Comparison of ENCODE assay signal across 21 cellular contexts in the genomic region with DNA sequence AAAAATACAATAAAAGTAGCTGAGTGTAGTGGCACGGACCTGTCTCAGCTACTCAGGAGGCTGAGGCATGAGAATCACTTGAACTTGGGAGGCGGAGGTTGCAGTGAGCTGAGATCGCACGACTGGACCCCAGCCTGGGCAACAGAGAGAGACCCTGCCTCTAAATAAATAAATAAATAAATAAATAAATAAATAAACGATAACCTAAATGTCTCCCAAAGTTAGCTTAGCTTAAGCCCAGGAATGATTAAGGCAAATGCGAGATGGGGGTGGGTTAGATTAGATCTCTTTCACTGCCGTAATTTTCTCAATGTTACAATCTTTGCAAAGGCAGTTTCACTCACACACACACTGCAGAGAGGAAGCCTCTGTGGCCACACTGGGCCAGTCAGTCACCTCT. TPM values are rescaled to one million over a fixed set of nuclear protein-coding genes. Genes with fewer than 3 reads are reported as not detected.
DNase-seq lines count a peak whose midpoint lies in the region; ATAC-seq and TF ChIP-seq lines count a peak whose summit lies in the region.
"Had no signal": no experiment of that assay in that cellular context is flagged by ENCODE, and none has a peak within 500 bp of the region (broad histone marks: within the 10 kb centered on the region; RNA-seq: fewer than 3 reads in every experiment).

No MANE protein-coding gene starts in this region.

- POLR2A ChIA-PET in WTC11 (lab: Charles Lee), result no interaction called here

- no peaks in the 10 kb centered on the region for H3K9me3 ChIP-seq in BE2C
- H3K9me3 ChIP-seq: gastrocnemius medialis, HAP-1, thoracic aorta had no signal

- DNase-seq in natural killer cell (no peak), WTC11 (ENCODE audit: low spot score) (no peak), immature natural killer cell (no peak), NCI-H187 (lab: John Stamatoyannopoulos, UW) (no peak), ACHN (no peak), BE2C (no peak)
- DNase-seq in natural killer cell treated with Interleukin-12 subunit alpha and Interleukin-12 subunit beta and Interleukin-15 and Interleukin-18, amount 100 ng/mL, for 72 hours (ENCODE audit: low spot score), result no peak
- DNase-seq: activated CD4-positive, alpha-beta T cell treated with anti-CD3 and anti-CD28 coated beads for 1 hour; activated T-cell treated with anti-CD3 and anti-CD28 coated beads for 4 hours; COR-L47; cortex of kidney; gastrocnemius medialis; naive B cell; T-helper 17 cell had no signal

- H3K4me3 Mint-ChIP-seq in natural killer cell (no peak overlapping the region), WTC11 (no peak overlapping the region), immature natural killer cell (peak overlapping the region in 3 of 5 donors; percentile 49 to 60 (median 56))
- no peak overlapping the region for H3K4me3 Mint-ChIP-seq in natural killer cell treated with Interleukin-12 subunit alpha and Interleukin-12 subunit beta and Interleukin-15 and Interleukin-18, amount 100 ng/mL, for 72 hours
- H3K4me3 Mint-ChIP-seq: activated CD8-positive, alpha-beta T cell treated with anti-CD3 and anti-CD28 coated beads for 36 hours; naive B cell; T-helper 17 cell had no signal

- H3K4me1 Mint-ChIP-seq in natural killer cell, result peaks cover 50 to 53% of the 10 kb centered on the region in 2 donors
- H3K4me1 Mint-ChIP-seq in natural killer cell treated with Interleukin-12 subunit alpha and Interleukin-12 subunit beta and Interleukin-15 and Interleukin-18, amount 100 ng/mL, for 72 hours (ENCODE audit: low read depth in 2 of 2), result peaks cover 36 to 52% of the 10 kb centered on the region in 2 donors
- H3K4me1 Mint-ChIP-seq in WTC11, result peaks cover 74% of the 10 kb centered on the region
- peaks cover 56 to 60% of the 10 kb centered on the region in 2 donors for H3K4me1 Mint-ChIP-seq in immature natural killer cell
- H3K4me1 Mint-ChIP-seq: T-helper 17 cell had no signal

- ATAC-seq in natural killer cell (peak in 1 of 3 donors; percentile 55), WTC11 (no peak), GM18502 (IDR thresholded peaks at IDR 0.05; ENCODE audit: poor library complexity, unreplicated experiment) (no peak)
- ATAC-seq in natural killer cell treated with Interleukin-12 subunit alpha and Interleukin-12 subunit beta and Interleukin-15 and Interleukin-18, amount 100 ng/mL, for 72 hours, result no peak
- ATAC-seq: T-helper 17 cell had no signal

- H3K4me1 ChIP-seq in BE2C, result no peaks in the 10 kb centered on the region

- intact Hi-C loops in natural killer cell (cut with micrococcal nuclease), result no loop called here

- in situ Hi-C loops in ACHN (cut with HindIII; ENCODE audit: low pct_ligation_motif_present, low pct_unique_long_range_greater_than_20kb, low sequenced_read_pairs), result loop anchor here (25.0 kb wide), 2 partner anchors 103 to 222 kb away; no protein-coding TSS in a partner anchor

- H3K9me3 Mint-ChIP-seq in natural killer cell (no peaks in the 10 kb centered on the region), WTC11 (no peaks in the 10 kb centered on the region), immature natural killer cell (no peaks in the 10 kb centered on the region)
- no peaks in the 10 kb centered on the region for H3K9me3 Mint-ChIP-seq in natural killer cell treated with Interleukin-12 subunit alpha and Interleukin-12 subunit beta and Interleukin-15 and Interleukin-18, amount 100 ng/mL, for 72 hours
- H3K9me3 Mint-ChIP-seq: activated CD8-positive, alpha-beta T cell treated with anti-CD3 and anti-CD28 coated beads for 36 hours; activated naive CD4-positive, alpha-beta T cell treated with anti-CD3 and anti-CD28 coated beads, Interleukin-2, amount 50 U/mL, for 72 hours; naive B cell had no signal

- H3K36me3 Mint-ChIP-seq in natural killer cell (no peaks in the 10 kb centered on the region), WTC11 (no peaks in the 10 kb centered on the region), immature natural killer cell (peaks cover 0 to 9% (median 0%) of the 10 kb centered on the region in 3 donors)
- H3K36me3 Mint-ChIP-seq in natural killer cell treated with Interleukin-12 subunit alpha and Interleukin-12 subunit beta and Interleukin-15 and Interleukin-18, amount 100 ng/mL, for 72 hours, result no peaks in the 10 kb centered on the region
- H3K36me3 Mint-ChIP-seq: activated naive CD4-positive, alpha-beta T cell treated with anti-CD3 and anti-CD28 coated beads, Interleukin-2, amount 50 U/mL, for 72 hours had no signal

- no peak overlapping the region for H3K4me3 ChIP-seq in BE2C (ENCODE audit: low read depth, low read length)
- H3K4me3 ChIP-seq: BLaER1, gastrocnemius medialis, HAP-1, hepatocyte, thoracic aorta had no signal

- CTCF ChIA-PET in WTC11 (lab: Charles Lee), result interaction anchor here (0.6 to 2.4 kb wide), 3 partner anchors 7 to 104 kb away, joined by 3 to 8 read pairs (median 6); no protein-coding TSS in a partner anchor

- H3K36me3 ChIP-seq in BE2C, result no peaks in the 10 kb centered on the region
- H3K36me3 ChIP-seq: BLaER1, gastrocnemius medialis, thoracic aorta had no signal

- H3K27me3 Mint-ChIP-seq in natural killer cell (ENCODE audit: low read depth in 2 of 2) (no peaks in the 10 kb centered on the region), WTC11 (ENCODE audit: low read depth) (no peaks in the 10 kb centered on the region), immature natural killer cell (ENCODE audit: low read depth in 3 of 3) (peaks cover 0 to 3% (median 1%) of the 10 kb centered on the region in 3 donors)
- no peaks in the 10 kb centered on the region for H3K27me3 Mint-ChIP-seq in natural killer cell treated with Interleukin-12 subunit alpha and Interleukin-12 subunit beta and Interleukin-15 and Interleukin-18, amount 100 ng/mL, for 72 hours

- H3K27me3 ChIP-seq in BE2C, result no peaks in the 10 kb centered on the region
- H3K27me3 ChIP-seq: BLaER1, gastrocnemius medialis, hepatocyte had no signal

- TF ChIP-seq CTCF in natural killer cell (IDR thresholded peaks at IDR 0.05) (no peak), WTC11 (IDR thresholded peaks at IDR 0.05) (no peak), BE2C (IDR thresholded peaks at IDR 0.05; ENCODE audit: low read depth, low read length) (no peak)

- H3K27ac Mint-ChIP-seq in natural killer cell (peak overlapping the region; percentile 83 to 87), WTC11 (peak overlapping the region; percentile 65; the same call in 1 of the 2 replicates), immature natural killer cell (peak overlapping the region; percentile 51 to 93 (median 79))
- peak overlapping the region in 1 of 2 donors; percentile 63 for H3K27ac Mint-ChIP-seq in natural killer cell treated with Interleukin-12 subunit alpha and Interleukin-12 subunit beta and Interleukin-15 and Interleukin-18, amount 100 ng/mL, for 72 hours
- H3K27ac Mint-ChIP-seq: activated CD8-positive, alpha-beta T cell treated with anti-CD3 and anti-CD28 coated beads for 36 hours; activated naive CD4-positive, alpha-beta T cell treated with anti-CD3 and anti-CD28 coated beads, Interleukin-2, amount 50 U/mL, for 72 hours; T-helper 17 cell had no signal

TF ChIP-seq in WTC11, 78 proteins besides CTCF, POLR2A, EP300 and RAD21 (continues in another document):
- TF ChIP-seq, protein P1, sequence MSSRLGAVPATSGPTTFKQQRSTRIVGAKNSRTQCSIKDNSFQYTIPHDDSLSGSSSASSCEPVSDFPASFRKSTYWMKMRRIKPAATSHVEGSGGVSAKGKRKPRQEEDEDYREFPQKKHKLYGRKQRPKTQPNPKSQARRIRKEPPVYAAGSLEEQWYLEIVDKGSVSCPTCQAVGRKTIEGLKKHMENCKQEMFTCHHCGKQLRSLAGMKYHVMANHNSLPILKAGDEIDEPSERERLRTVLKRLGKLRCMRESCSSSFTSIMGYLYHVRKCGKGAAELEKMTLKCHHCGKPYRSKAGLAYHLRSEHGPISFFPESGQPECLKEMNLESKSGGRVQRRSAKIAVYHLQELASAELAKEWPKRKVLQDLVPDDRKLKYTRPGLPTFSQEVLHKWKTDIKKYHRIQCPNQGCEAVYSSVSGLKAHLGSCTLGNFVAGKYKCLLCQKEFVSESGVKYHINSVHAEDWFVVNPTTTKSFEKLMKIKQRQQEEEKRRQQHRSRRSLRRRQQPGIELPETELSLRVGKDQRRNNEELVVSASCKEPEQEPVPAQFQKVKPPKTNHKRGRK (CRISPR knock-in tag; IDR thresholded peaks at IDR 0.05; ENCODE audit: borderline replicate concordance), result no peak
- TF ChIP-seq ELF4 (CRISPR knock-in tag; IDR thresholded peaks at IDR 0.05; ENCODE audit: low read depth), result no peak
- TF ChIP-seq, protein P2, sequence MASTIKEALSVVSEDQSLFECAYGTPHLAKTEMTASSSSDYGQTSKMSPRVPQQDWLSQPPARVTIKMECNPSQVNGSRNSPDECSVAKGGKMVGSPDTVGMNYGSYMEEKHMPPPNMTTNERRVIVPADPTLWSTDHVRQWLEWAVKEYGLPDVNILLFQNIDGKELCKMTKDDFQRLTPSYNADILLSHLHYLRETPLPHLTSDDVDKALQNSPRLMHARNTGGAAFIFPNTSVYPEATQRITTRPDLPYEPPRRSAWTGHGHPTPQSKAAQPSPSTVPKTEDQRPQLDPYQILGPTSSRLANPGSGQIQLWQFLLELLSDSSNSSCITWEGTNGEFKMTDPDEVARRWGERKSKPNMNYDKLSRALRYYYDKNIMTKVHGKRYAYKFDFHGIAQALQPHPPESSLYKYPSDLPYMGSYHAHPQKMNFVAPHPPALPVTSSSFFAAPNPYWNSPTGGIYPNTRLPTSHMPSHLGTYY (CRISPR knock-in tag; IDR thresholded peaks at IDR 0.05), result no peak
- no peak for TF ChIP-seq SMAD4 (CRISPR knock-in tag; IDR thresholded peaks at IDR 0.05)
- no peak for TF ChIP-seq CBFB (CRISPR knock-in tag; IDR thresholded peaks at IDR 0.05; ENCODE audit: low read depth)
- no peak for TF ChIP-seq PRRX2 (CRISPR knock-in tag; IDR thresholded peaks at IDR 0.05)
- TF ChIP-seq NFATC4 (CRISPR knock-in tag; IDR thresholded peaks at IDR 0.05), result no peak
- TF ChIP-seq, protein P3, sequence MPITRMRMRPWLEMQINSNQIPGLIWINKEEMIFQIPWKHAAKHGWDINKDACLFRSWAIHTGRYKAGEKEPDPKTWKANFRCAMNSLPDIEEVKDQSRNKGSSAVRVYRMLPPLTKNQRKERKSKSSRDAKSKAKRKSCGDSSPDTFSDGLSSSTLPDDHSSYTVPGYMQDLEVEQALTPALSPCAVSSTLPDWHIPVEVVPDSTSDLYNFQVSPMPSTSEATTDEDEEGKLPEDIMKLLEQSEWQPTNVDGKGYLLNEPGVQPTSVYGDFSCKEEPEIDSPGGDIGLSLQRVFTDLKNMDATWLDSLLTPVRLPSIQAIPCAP (CRISPR knock-in tag; IDR thresholded peaks at IDR 0.05), result no peak

RNA-seq across cellular contexts. Expression of a gene that starts 46.7 kb away (rescaled TPM):
- total RNA-seq in natural killer cell (100 to 1,000 TPM; 124 to 205 (median 187) TPM), WTC11 (2021) (167 to 223 TPM (median 221 TPM) in 3 replicates)
- 100 to 1,000 TPM; 129 to 174 TPM for total RNA-seq in natural killer cell treated with Interleukin-12 subunit alpha and Interleukin-12 subunit beta and Interleukin-15 and Interleukin-18, amount 100 ng/mL, for 72 hours
- 100 to 1,000 TPM; 163 to 253 (median 232) TPM for polyA plus RNA-seq in immature natural killer cell
- polyA plus RNA-seq in BE2C (2012; ENCODE audit: insufficient read depth, insufficient read length, low read depth), result 12.0 TPM

Comparison
In these comparisons a context has a peak if more than half of its experiments do, and no peak if none do; other contexts are left out.
1. H3K4me3 Mint-ChIP-seq: peak in immature natural killer cell (3 of 5); none in natural killer cell (single experiment), natural killer cell treated with Interleukin-12 subunit alpha and Interleukin-12 subunit beta and Interleukin-15 and Interleukin-18, amount 100 ng/mL, for 72 hours (single experiment) and WTC11 (single experiment).